Comparison of ENCODE assay signal across 15 cellular contexts in genomic region chr5:61641748-61642565, GRCh38.
DNase-seq lines count a peak whose midpoint lies in the region; ATAC-seq, FAIRE-seq and TF ChIP-seq lines count a peak whose summit lies in the region.
"Had no signal": no experiment of that assay in that cellular context is flagged by ENCODE, and none has a peak within 500 bp of the region (broad histone marks: within the 10 kb centered on the region; RNA-seq: fewer than 3 reads in every experiment).

No MANE protein-coding gene starts in this region.

- no peak for TF ChIP-seq EP300 in K562 (IDR thresholded peaks at IDR 0.05; ENCODE audit: low read length)
- no peak for TF ChIP-seq EP300 in upper lobe of left lung (IDR thresholded peaks at IDR 0.05)

- intact Hi-C loops in HCT116 (cut with micrococcal nuclease) = loop anchor here (5.0 kb wide), 1 partner anchor 480 kb away; the partner anchor contains the start of gene SMIM15
- intact Hi-C loops in K562 (cut with micrococcal nuclease) = no loop called here
- intact Hi-C loops in mucosa of descending colon (cut with DNase I, micrococcal nuclease) = no loop called here

- in situ Hi-C loops in K562 (cut with MboI) = loop anchor here (25.0 kb wide), 1 partner anchor 580 kb away; no protein-coding TSS in a partner anchor

- no peaks in the 10 kb centered on the region for H3K9me1 ChIP-seq in K562 (ENCODE audit: control insufficient read depth, insufficient read depth, low read length)

- H3K27me3 ChIP-seq in BE2C (no peaks in the 10 kb centered on the region), HCT116 (ENCODE audit: insufficient read depth, low read length) (peaks cover 11% of the 10 kb centered on the region), K562 (ENCODE audit: control insufficient read depth in 2 of 2, insufficient read depth in 2 of 2, low read length in 2 of 2) (peaks cover 0 to 20% of the 10 kb centered on the region in 2 experiments; a peak in 4 of 5 replicates), upper lobe of left lung (no peaks in the 10 kb centered on the region)

- POLR2A ChIA-PET in HCT116 (lab: Charles Lee) (no interaction called here), K562 (lab: Yijun Ruan, JAX) (no interaction called here)

- 2% methylated on average over 6 of the region's 7 CpGs for WGBS in K562 (ENCODE audit: insufficient coverage, low coverage, missing lambda C conversion rate)
- 76 to 90% methylated on average over 7 of the region's 7 CpGs for WGBS in upper lobe of left lung, 2 donors

- H3K9me3 ChIP-seq in BE2C (no peaks in the 10 kb centered on the region), HCT116 (ENCODE audit: control insufficient read depth in 1 of 2, insufficient read depth in 1 of 2, low read depth in 1 of 2, low read length in 2 of 2) (no peaks in the 10 kb centered on the region), K562 (replicated peaks; ENCODE audit: control insufficient read depth, insufficient read depth, low read depth, low read length) (no peaks in the 10 kb centered on the region), mucosa of descending colon (no peaks in the 10 kb centered on the region), upper lobe of left lung (no peaks in the 10 kb centered on the region)

- H2AFZ ChIP-seq in HCT116 (ENCODE audit: low read depth, low read length, poor library complexity, severe bottlenecking) (no peak overlapping the region), K562 (ENCODE audit: low read depth, low read length) (no peak overlapping the region)

- FAIRE-seq in K562 (lab: Jason Lieb, UNC) = no peak
- FAIRE-seq: colon, frontal cortex had no signal

- H3K36me3 ChIP-seq in BE2C (no peaks in the 10 kb centered on the region), HCT116 (ENCODE audit: control insufficient read depth in 1 of 2, insufficient read depth in 2 of 2, low read length in 2 of 2) (no peaks in the 10 kb centered on the region), K562 (ENCODE audit: control insufficient read depth, insufficient read depth, low read length) (no peaks in the 10 kb centered on the region), mucosa of descending colon (ENCODE audit: low read depth) (no peaks in the 10 kb centered on the region), upper lobe of left lung (no peaks in the 10 kb centered on the region)

- RAD21 ChIA-PET in HCT116 (lab: Charles Lee; ENCODE audit: low non-redundant PET in 1 of 2, low total read pairs in 2 of 2, uncharacterized antibody in 2 of 2, unreplicated experiment in 2 of 2) = no interaction called here

- H3K9me2 ChIP-seq in HCT116 (ENCODE audit: insufficient read depth) = no peaks in the 10 kb centered on the region

- BruUV-seq in HCT116 (replicated peaks; lab: Mats Ljungman, UMichigan) (no TSS peak), K562 (replicated peaks; lab: Mats Ljungman, UMichigan) (no TSS peak)

- TF ChIP-seq RAD21 in HCT116 (IDR thresholded peaks at IDR 0.05; ENCODE audit: low read depth) (peak; percentile 34; the same call in 1 of the 2 replicates), K562 (CRISPR knock-in tag; conservative IDR thresholded peaks at IDR 0.05 in 1 of 2, IDR thresholded peaks at IDR 0.05 in 1 of 2) (peak in 1 of 2 experiments; percentile 32; a peak in 2 of 4 replicates)

- H3K4me2 ChIP-seq in HCT116 (ENCODE audit: low read length) = no peak overlapping the region
- no peak overlapping the region for H3K4me2 ChIP-seq in K562 (ENCODE audit: insufficient read depth, low read length)

- H3K4me3 ChIP-seq in BE2C (ENCODE audit: low read depth, low read length) (no peak overlapping the region), HCT116 (replicated peaks in 1 of 2; ENCODE audit: low read depth in 1 of 2, low read length in 2 of 2) (no peak overlapping the region), K562 (no peak overlapping the region), mucosa of descending colon (no peak overlapping the region), upper lobe of left lung (no peak overlapping the region)

- TF ChIP-seq POLR2A in HCT116 (IDR thresholded peaks at IDR 0.05; ENCODE audit: borderline replicate concordance, extremely low read depth, insufficient read depth, insufficient read length) (no peak), K562 (conservative IDR thresholded peaks at IDR 0.05) (no peak), upper lobe of left lung (IDR thresholded peaks at IDR 0.05) (no peak)

- H3K9ac ChIP-seq in HCT116 (ENCODE audit: low read length) (no peak overlapping the region), K562 (ENCODE audit: insufficient read depth in 1 of 2, low read depth in 2 of 2, low read length in 2 of 2) (no peak overlapping the region)

- H3K4me1 ChIP-seq in BE2C (peaks cover 17% of the 10 kb centered on the region), HCT116 (ENCODE audit: control insufficient read depth in 1 of 2, insufficient read depth in 2 of 2, low read length in 2 of 2) (0 out of 4 replicates have a peak, but pooled peaks cover 0 to 4% of the 10 kb centered on the region in 2 experiments), K562 (replicated peaks in 1 of 2; ENCODE audit: control insufficient read depth in 2 of 2, insufficient read depth in 2 of 2, low read length in 2 of 2) (no peaks in the 10 kb centered on the region), mucosa of descending colon (ENCODE audit: low read depth) (no peaks in the 10 kb centered on the region), upper lobe of left lung (peaks cover 0 to 3% (median 0%) of the 10 kb centered on the region in 4 donors)

- ATAC-seq in HCT116 (no peak), K562 (peak; percentile 61), mucosa of descending colon (peak; percentile 58), HG03196 (IDR thresholded peaks at IDR 0.05; ENCODE audit: unreplicated experiment) (no peak), upper lobe of left lung (ENCODE audit: low FRiP score in 2 of 2) (no peak), GM18498 (IDR thresholded peaks at IDR 0.05; ENCODE audit: unreplicated experiment) (no peak)
- ATAC-seq: stimulated activated memory B cell treated with anti-CD40 and anti-IgM and Interleukin-4, amounts not matched to agents 10 μg/mL and 1 μg/mL and 100 μg/mL, for 72 hours had no signal

- no peak overlapping the region for H3K27ac ChIP-seq in HCT116 (ENCODE audit: low read depth, low read length)
- H3K27ac ChIP-seq in K562 (ENCODE audit: extremely low read depth, low read depth, low read length) = no peak overlapping the region
- H3K27ac ChIP-seq in upper lobe of left lung = no peak overlapping the region

- CTCF ChIA-PET in HCT116 (lab: Charles Lee) (interaction anchor here (1.4 kb wide), 1 partner anchor 587 kb away, joined by 3 read pairs; no protein-coding TSS in a partner anchor), K562 (lab: Yijun Ruan, JAX; ENCODE audit: low intra/inter-chr PET ratio) (no interaction called here)

- H4K20me1 ChIP-seq in HCT116 (ENCODE audit: insufficient read depth) = no peaks in the 10 kb centered on the region
- H4K20me1 ChIP-seq in K562 (replicated peaks; ENCODE audit: control insufficient read depth, insufficient read depth, low read length) = no peaks in the 10 kb centered on the region

- no peaks in the 10 kb centered on the region for H3K79me2 ChIP-seq in HCT116 (ENCODE audit: insufficient read depth, low read length)
- H3K79me2 ChIP-seq in K562 (ENCODE audit: control insufficient read depth, insufficient read depth, low read length) = no peaks in the 10 kb centered on the region

- peak; percentile 43 for DNase-seq in BE2C
- DNase-seq in HCT116 (ENCODE audit: low read depth, low spot score) = no peak
- DNase-seq in K562 (ENCODE audit: extremely low read depth in 1 of 4, low spot score in 3 of 4) = no peak
- peak in 1 of 3 donors; percentile 29 for DNase-seq in mucosa of descending colon
- DNase-seq in MV-4-11 (lab: John Stamatoyannopoulos, UW) = no peak
- DNase-seq in upper lobe of left lung = no peak
- DNase-seq: activated CD4-positive, alpha-beta memory T cell treated with anti-CD3 and anti-CD28 coated beads, Interleukin-2, amount 10 ng/mL, durations not matched to agents 7 days and 5 days; NCI-H1105; NCI-H774; stimulated activated CD4-positive, alpha-beta T cell treated with anti-CD3 and anti-CD28 coated beads, Interleukin-1b, Interleukin-23, amount 100 ng/mL, for 48 hours had no signal

- peak; percentile 48 for TF ChIP-seq CTCF in BE2C (IDR thresholded peaks at IDR 0.05; ENCODE audit: low read depth, low read length)
- TF ChIP-seq CTCF in HCT116 (IDR thresholded peaks at IDR 0.05 in 2 of 3, conservative IDR thresholded peaks at IDR 0.05 in 1 of 3; ENCODE audit: borderline replicate concordance in 1 of 3, insufficient read depth in 1 of 3, low read depth in 2 of 3, low read length in 2 of 3) = peak in 1 of 3 experiments; percentile 7; a peak in 1 of 6 replicates
- TF ChIP-seq CTCF in K562 (IDR thresholded peaks at IDR 0.05 in 2 of 3, conservative IDR thresholded peaks at IDR 0.05 in 1 of 3; ENCODE audit: insufficient read depth in 2 of 3, low read depth in 1 of 3, low read length in 3 of 3) = peak in 1 of 3 experiments; percentile 19; a peak in 1 of 6 replicates
- TF ChIP-seq CTCF in mucosa of descending colon (IDR thresholded peaks at IDR 0.05) = no peak
- TF ChIP-seq CTCF in upper lobe of left lung (IDR thresholded peaks at IDR 0.05) = no peak

TF ChIP-seq in HCT116, 20 proteins besides CTCF, POLR2A, EP300 and RAD21 (continues in another document):
- TF ChIP-seq ELF1 (IDR thresholded peaks at IDR 0.05; ENCODE audit: borderline replicate concordance, low read depth) = no peak
- TF ChIP-seq MAX (IDR thresholded peaks at IDR 0.05) = no peak

TF ChIP-seq in K562, 482 proteins besides CTCF, POLR2A, EP300 and RAD21 (continues in another document):
- no peak for TF ChIP-seq FOXA1 (IDR thresholded peaks at IDR 0.05; ENCODE audit: borderline replicate concordance)
- TF ChIP-seq ZNF778 (CRISPR knock-in tag; IDR thresholded peaks at IDR 0.05) = no peak
- no peak for TF ChIP-seq ZBTB12 (CRISPR knock-in tag; IDR thresholded peaks at IDR 0.05)
- TF ChIP-seq MTA2 (IDR thresholded peaks at IDR 0.05; ENCODE audit: low read depth) = no peak
- no peak for TF ChIP-seq IFI16 (CRISPR knock-in tag; IDR thresholded peaks at IDR 0.05)
- no peak for TF ChIP-seq SLC30A9 (CRISPR knock-in tag; IDR thresholded peaks at IDR 0.05)
- no peak for TF ChIP-seq CSDE1 (IDR thresholded peaks at IDR 0.05)
- TF ChIP-seq ESRRA (IDR thresholded peaks at IDR 0.05; ENCODE audit: borderline replicate concordance, low read depth) = no peak
- no peak for TF ChIP-seq EWSR1 (IDR thresholded peaks at IDR 0.05; ENCODE audit: borderline replicate concordance, low read depth, partially characterized antibody)
- TF ChIP-seq ZNF140 (CRISPR knock-in tag; IDR thresholded peaks at IDR 0.05) = no peak
- TF ChIP-seq SOX6 (IDR thresholded peaks at IDR 0.05) = no peak

Comparison
In these comparisons a context has a peak if more than half of its experiments do, and no peak if none do; other contexts are left out.
1. ATAC-seq: peak in K562 (single experiment) and mucosa of descending colon (single experiment); none in HCT116 (single experiment), HG03196 (single experiment), upper lobe of left lung (0 of 2) and GM18498 (single experiment).